8 cellular contexts compared by ENCODE assay signal in genomic region chr2:9630001-9630749, GRCh38. TPM values are rescaled to one million over a fixed set of nuclear protein-coding genes. Genes with fewer than 3 reads are reported as not detected.
A peak's percentile ranks its signal among the peaks of the same experiment; 100 is the strongest.
DNase-seq lines count a peak whose midpoint lies in the region; ATAC-seq and TF ChIP-seq lines count a peak whose summit lies in the region.

No MANE protein-coding gene starts in this region.

- peak overlapping the region; percentile 87 to 97 for H3K27ac Mint-ChIP-seq in activated naive CD4-positive, alpha-beta T cell treated with anti-CD3 and anti-CD28 coated beads, Interleukin-2, amount 50 U/mL, for 72 hours

- TF ChIP-seq CTCF in MM.1S (IDR thresholded peaks at IDR 0.05; ENCODE audit: low read length) (no peak), parathyroid adenoma (IDR thresholded peaks at IDR 0.05) (no peak), tibial nerve (IDR thresholded peaks at IDR 0.05) (no peak)

- H3K36me3 Mint-ChIP-seq in activated naive CD4-positive, alpha-beta T cell treated with anti-CD3 and anti-CD28 coated beads, Interleukin-2, amount 50 U/mL, for 72 hours: peaks cover 35 to 60% of the 10 kb centered on the region in 2 donors

- H3K27ac ChIP-seq in MM.1S (ENCODE audit: low read length): peak overlapping the region; percentile 87; the same call in 1 of the 2 replicates
- peak overlapping the region; percentile 87 for H3K27ac ChIP-seq in parathyroid adenoma
- peak overlapping the region; percentile 89 to 99 (median 95) for H3K27ac ChIP-seq in tibial nerve

- no peaks in the 10 kb centered on the region for H3K9me3 Mint-ChIP-seq in activated naive CD4-positive, alpha-beta T cell treated with anti-CD3 and anti-CD28 coated beads, Interleukin-2, amount 50 U/mL, for 72 hours

- H3K9me3 ChIP-seq in HAP-1 (peaks cover 7% of the 10 kb centered on the region), MM.1S (replicated peaks; ENCODE audit: insufficient read depth, low read length) (no peaks in the 10 kb centered on the region), parathyroid adenoma (ENCODE audit: control insufficient read depth, low read length) (no peaks in the 10 kb centered on the region), tibial nerve (no peaks in the 10 kb centered on the region)

- H2AFZ ChIP-seq in MM.1S (ENCODE audit: low read length) (peak overlapping the region; percentile 37; the same call in 1 of the 2 replicates), parathyroid adenoma (peak overlapping the region; percentile 97)

- peak overlapping the region; percentile 81 for H3K4me3 ChIP-seq in HAP-1
- H3K4me3 ChIP-seq in MM.1S (ENCODE audit: low read length): peak overlapping the region; percentile 98
- H3K4me3 ChIP-seq in parathyroid adenoma (ENCODE audit: low read depth, low read length): peak overlapping the region; percentile 77
- peak overlapping the region; percentile 73 to 89 (median 74) for H3K4me3 ChIP-seq in tibial nerve

- H3K4me2 ChIP-seq in MM.1S (ENCODE audit: low read depth, low read length): peak overlapping the region; percentile 87
- peak overlapping the region; percentile 79 for H3K4me2 ChIP-seq in parathyroid adenoma (ENCODE audit: low read length)

- no peak for TF ChIP-seq POLR2A in tibial nerve (IDR thresholded peaks at IDR 0.05)

- H3K9me2 ChIP-seq in MM.1S (replicated peaks; ENCODE audit: insufficient read depth, low read length): no peaks in the 10 kb centered on the region

- peak in 1 of 2 donors; percentile 31 for TF ChIP-seq EP300 in tibial nerve (IDR thresholded peaks at IDR 0.05)

- DNase-seq in GDM1 (lab: John Stamatoyannopoulos, UW): peak; percentile 64
- peak; percentile 81 to 93 for DNase-seq in HAP-1 (ENCODE audit: low spot score in 2 of 2)
- DNase-seq in MM.1S: peak; percentile 80
- peak; percentile 77 to 78 for DNase-seq in activated naive CD4-positive, alpha-beta T cell treated with anti-CD3 and anti-CD28 coated beads, Interleukin-2, amount 50 U/mL, for 72 hours (ENCODE audit: low spot score in 2 of 2)
- peak; percentile 93 for DNase-seq in Right ventricle myocardium inferior (ENCODE audit: missing footprints)
- DNase-seq in tibial nerve (ENCODE audit: low spot score in 2 of 2): peak; percentile 51 to 55

- no peaks in the 10 kb centered on the region for H3F3A ChIP-seq in MM.1S (ENCODE audit: insufficient read depth, low read length)

- in situ Hi-C loops in HAP-1 (cut with MboI; ENCODE audit: low sequenced_read_pairs): no loop called here

- intact Hi-C loops in Right ventricle myocardium inferior (cut with DNase I): loop anchor here (2.0 to 5.0 kb wide), 4 partner anchors 75 to 155 kb away; partner anchors contain the start of genes ADAM17 and IAH1

- ATAC-seq in SK-N-SH treated with all-trans-retinoic acid at 6 μM for 48 hours (peak; percentile 57), Right ventricle myocardium inferior (peak; percentile 49)
- ATAC-seq in activated naive CD4-positive, alpha-beta T cell treated with anti-CD3 and anti-CD28 coated beads, Interleukin-2, amount 50 U/mL, for 72 hours: peak; percentile 57 to 65

- peak overlapping the region; percentile 93 for H3K9ac ChIP-seq in MM.1S (ENCODE audit: low read length)
- H3K9ac ChIP-seq in parathyroid adenoma: no peak overlapping the region

- H3K27me3 ChIP-seq in HAP-1 (ENCODE audit: low read depth) (no peaks in the 10 kb centered on the region), MM.1S (replicated peaks; ENCODE audit: insufficient read depth, low read length) (no peaks in the 10 kb centered on the region), parathyroid adenoma (ENCODE audit: control insufficient read depth, insufficient read depth, low read length) (no peaks in the 10 kb centered on the region), tibial nerve (no peaks in the 10 kb centered on the region)

- H3K36me3 ChIP-seq in HAP-1 (replicated peaks): peaks cover 41% of the 10 kb centered on the region
- H3K36me3 ChIP-seq in MM.1S (replicated peaks; ENCODE audit: insufficient read depth, low read length): 0 out of 2 replicates have a peak, but pooled peaks cover 4% of the 10 kb centered on the region
- H3K36me3 ChIP-seq in parathyroid adenoma (ENCODE audit: control insufficient read depth, insufficient read depth, low read length): no peaks in the 10 kb centered on the region
- no peaks in the 10 kb centered on the region for H3K36me3 ChIP-seq in tibial nerve

- peaks cover 32% of the 10 kb centered on the region for H3K4me1 ChIP-seq in HAP-1
- H3K4me1 ChIP-seq in MM.1S (ENCODE audit: low read length): 0 out of 2 replicates have a peak, but pooled peaks cover 7% of the 10 kb centered on the region
- peaks cover 26% of the 10 kb centered on the region for H3K4me1 ChIP-seq in parathyroid adenoma
- H3K4me1 ChIP-seq in tibial nerve: peaks cover 0 to 63% (median 29%) of the 10 kb centered on the region in 4 donors

- whole genome bisulfite sequencing in tibial nerve, 2 donors: 1% methylated on average over 41 to 42 of the region's 75 CpGs

- peaks cover 17% of the 10 kb centered on the region; the same call in 1 of the 2 replicates for H4K20me1 ChIP-seq in MM.1S (ENCODE audit: insufficient read depth, low read length)

- H3K79me2 ChIP-seq in MM.1S (ENCODE audit: low read length) (peaks cover 52% of the 10 kb centered on the region), parathyroid adenoma (peaks cover 30% of the 10 kb centered on the region)

TF ChIP-seq in SK-N-SH treated with all-trans-retinoic acid at 6 μM for 48 hours, 23 proteins besides CTCF, POLR2A, EP300 and RAD21:
- TF ChIP-seq ZNF565 (CRISPR knock-in tag; conservative IDR thresholded peaks at IDR 0.05; ENCODE audit: low read depth) (no peak), GLIS3 (CRISPR knock-in tag; IDR thresholded peaks at IDR 0.05) (0 out of 2 replicates have a peak, but pooled peaks have one; percentile 4), ZFP3 (CRISPR knock-in tag; IDR thresholded peaks at IDR 0.05) (peak; percentile 97), CSRNP3 (CRISPR knock-in tag; IDR thresholded peaks at IDR 0.05) (no peak; the same call in 1 of the 2 replicates)

RNA-seq across cellular contexts. Expression of gene YWHAQ, which starts 0.6 kb away (rescaled TPM):
- total RNA-seq in activated naive CD4-positive, alpha-beta T cell treated with anti-CD3 and anti-CD28 coated beads, Interleukin-2, amount 50 U/mL, for 72 hours: 100 to 1,000 TPM; 225 to 256 TPM
- 116 TPM for total RNA-seq in Right ventricle myocardium inferior
- 100 to 1,000 TPM; 166 to 213 (median 185) TPM for total RNA-seq in tibial nerve

Comparison
In these comparisons a context has a peak if more than half of its experiments do, and no peak if none do; other contexts are left out.
1. Peak in every context shown above with its lines: DNase-seq, ATAC-seq, H3K4me3 ChIP-seq and H3K27ac ChIP-seq.